ENCODE assay signal across 14 cellular contexts in the genomic region with DNA sequence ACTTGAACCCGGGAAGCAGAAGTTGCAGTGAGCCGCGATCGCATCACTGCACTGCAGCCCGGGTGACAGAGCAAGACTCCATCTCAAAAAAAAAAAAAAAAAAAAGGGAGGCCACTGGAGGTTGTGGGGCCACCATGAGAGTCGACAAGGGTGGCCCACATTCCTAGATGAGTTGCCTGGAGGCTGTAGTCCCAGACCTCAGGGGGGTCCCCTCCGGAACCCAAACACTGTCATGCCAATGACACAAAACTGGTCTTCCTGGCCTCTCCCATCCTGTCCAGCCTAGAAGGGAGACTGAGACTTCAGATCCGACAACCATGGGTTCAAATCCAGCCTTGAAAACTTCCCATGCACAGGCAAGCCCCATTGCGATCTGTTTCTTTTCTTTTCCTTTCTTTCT. TPM values are rescaled to one million over a fixed set of nuclear protein-coding genes. Genes with fewer than 3 reads are reported as not detected.
DNase-seq lines count a peak whose midpoint lies in the region; ATAC-seq and TF ChIP-seq lines count a peak whose summit lies in the region.
"Had no signal": no experiment of that assay in that cellular context is flagged by ENCODE, and none has a peak within 500 bp of the region (broad histone marks: within the 10 kb centered on the region; RNA-seq: fewer than 3 reads in every experiment).

No MANE protein-coding gene starts in this region.

- no peak for TF ChIP-seq CTCF in left ventricle myocardium inferior (IDR thresholded peaks at IDR 0.05; ENCODE audit: borderline replicate concordance)

- peaks cover 74% of the 10 kb centered on the region for H3K4me1 ChIP-seq in left ventricle myocardium inferior
- peaks cover 79% of the 10 kb centered on the region for H3K4me1 ChIP-seq in SJSA1 (replicated peaks)
- H3K4me1 ChIP-seq in trophoblast cell (ENCODE audit: control insufficient read depth in 1 of 2, insufficient read depth in 2 of 2, low read length in 2 of 2) = peaks cover 35 to 37% of the 10 kb centered on the region in 2 experiments

- no peak overlapping the region for H4K91ac ChIP-seq in trophoblast cell (ENCODE audit: low read depth, low read length)

- H3K18ac ChIP-seq in trophoblast cell (ENCODE audit: low read length) = no peak overlapping the region

- no peak overlapping the region for H2BK5ac ChIP-seq in trophoblast cell (ENCODE audit: low read depth, low read length, poor library complexity)

- no peak overlapping the region for H3K14ac ChIP-seq in trophoblast cell (ENCODE audit: low read length)

- no peak overlapping the region for H3K4me3 ChIP-seq in left ventricle myocardium inferior
- no peak overlapping the region for H3K4me3 ChIP-seq in SJSA1
- H3K4me3 ChIP-seq in trophoblast cell (ENCODE audit: low read depth, low read length) = no peak overlapping the region
- H3K4me3 ChIP-seq: K562, SJCRH30 had no signal

- no peak overlapping the region for H2AFZ ChIP-seq in trophoblast cell (ENCODE audit: insufficient read depth, low read length, poor library complexity)

- no peak overlapping the region for H3K4ac ChIP-seq in trophoblast cell (ENCODE audit: low read depth, low read length)

- DNase-seq in left ventricle myocardium inferior (no peak), cardiac septum (ENCODE audit: low spot score) (no peak), SJSA1 (ENCODE audit: low read depth in 1 of 2, low spot score in 2 of 2) (peak; percentile 95 to 96), trophoblast cell (no peak), cerebellar nuclear complex (lab: John Stamatoyannopoulos, UW) (no peak), SIG-M5 treated with dmso at 0.1 percent for 504 hours (lab: John Stamatoyannopoulos, UW; ENCODE audit: unreplicated experiment) (no peak)
- DNase-seq: HCEC 1CT, NCI-H1092, NCI-H82, SJCRH30 had no signal

- H4K12ac ChIP-seq in trophoblast cell (ENCODE audit: low read depth, low read length) = no peak overlapping the region

- no peak overlapping the region for H3K23ac ChIP-seq in trophoblast cell (ENCODE audit: low read length)

- H3K4me2 ChIP-seq in trophoblast cell (ENCODE audit: low read length) = no peak overlapping the region

- H3K36me3 ChIP-seq in left ventricle myocardium inferior = no peaks in the 10 kb centered on the region
- peaks cover 34% of the 10 kb centered on the region for H3K36me3 ChIP-seq in SJSA1
- H3K36me3 ChIP-seq in trophoblast cell (ENCODE audit: control insufficient read depth in 1 of 2, insufficient read depth in 2 of 2, low read length in 2 of 2) = peaks cover 2 to 10% of the 10 kb centered on the region in 2 experiments

- H3K79me2 ChIP-seq in trophoblast cell (ENCODE audit: control insufficient read depth, insufficient read depth, low read length, poor library complexity) = peaks cover 2% of the 10 kb centered on the region

- H3K9ac ChIP-seq in trophoblast cell (ENCODE audit: low read length) = no peak overlapping the region

- WGBS in trophoblast cell (ENCODE audit: extremely low coverage, insufficient coverage, insufficient read length) = no CpG with 5 or more reads among the region's 9 CpGs

- peak overlapping the region; percentile 56 for H2BK12ac ChIP-seq in trophoblast cell (ENCODE audit: low read length)

- ATAC-seq in GM21737 (IDR thresholded peaks at IDR 0.05; ENCODE audit: unreplicated experiment) (no peak), HG03139 (IDR thresholded peaks at IDR 0.05; ENCODE audit: unreplicated experiment) (no peak)
- ATAC-seq: K562 had no signal

- H2AK5ac ChIP-seq in trophoblast cell (ENCODE audit: low read length) = no peak overlapping the region

- no peak overlapping the region for H2BK120ac ChIP-seq in trophoblast cell (ENCODE audit: insufficient read depth, low read length, poor library complexity)

- no peak overlapping the region for H4K8ac ChIP-seq in trophoblast cell (ENCODE audit: low read depth, low read length)

- peaks cover 26% of the 10 kb centered on the region for H3K79me1 ChIP-seq in trophoblast cell (ENCODE audit: low read length)

- intact Hi-C loops in left ventricle myocardium inferior (cut with micrococcal nuclease) = no loop called here
- intact Hi-C loops in cardiac septum (cut with DNase I) = loop anchor here (5.0 kb wide), 1 partner anchor 49 kb away; no protein-coding TSS in a partner anchor

- H3K27me3 ChIP-seq in left ventricle myocardium inferior (ENCODE audit: low read depth) = no peaks in the 10 kb centered on the region
- H3K27me3 ChIP-seq in SJSA1 (replicated peaks) = no peaks in the 10 kb centered on the region
- H3K27me3 ChIP-seq in trophoblast cell (ENCODE audit: insufficient read depth, low read length) = no peaks in the 10 kb centered on the region
- H3K27me3 ChIP-seq: SJCRH30 had no signal

- peak overlapping the region; percentile 100 for H3K27ac ChIP-seq in left ventricle myocardium inferior (replicated peaks)
- peak overlapping the region; percentile 100 for H3K27ac ChIP-seq in SJSA1
- H3K27ac ChIP-seq in trophoblast cell (ENCODE audit: low read depth, low read length) = no peak overlapping the region
- H3K27ac ChIP-seq: HL-60, SJCRH30 had no signal

- H3K9me3 ChIP-seq in left ventricle myocardium inferior (replicated peaks) (peaks cover 4% of the 10 kb centered on the region), SJSA1 (replicated peaks) (peaks cover 3% of the 10 kb centered on the region; the same call in 1 of the 2 replicates), trophoblast cell (ENCODE audit: insufficient read depth, low read depth, low read length) (no peaks in the 10 kb centered on the region)
- H3K9me3 ChIP-seq: SJCRH30 had no signal

RNA-seq across cellular contexts. Expression of a gene that starts 14.7 kb away (rescaled TPM):
- 3.9 TPM for total RNA-seq in left ventricle myocardium inferior
- 3.8 TPM for total RNA-seq in cardiac septum
- 120 and 143 TPM in 2 replicates for total RNA-seq in SJSA1 (2014; rRNA removed; shearing (Covaris generic))
- 9.0 and 11.0 TPM in 2 replicates for polyA plus RNA-seq in trophoblast cell (2013)

RNA-seq across cellular contexts. Expression of a gene that starts 51.6 kb away (rescaled TPM):
- total RNA-seq in left ventricle myocardium inferior (8.2 TPM), cardiac septum (22.1 TPM)
- 90.0 and 115 TPM in 2 replicates for total RNA-seq in SJSA1 (2014; rRNA removed; shearing (Covaris generic))
- polyA plus RNA-seq in trophoblast cell (2013) = 105 and 112 TPM in 2 replicates

RNA-seq across cellular contexts. Expression of a gene that starts 56.4 kb away (rescaled TPM):
- total RNA-seq in left ventricle myocardium inferior (326 TPM), cardiac septum (499 TPM)
- 278 and 472 TPM in 2 replicates for total RNA-seq in SJSA1 (2014; rRNA removed; shearing (Covaris generic))
- polyA plus RNA-seq in trophoblast cell (2013) = 35.1 and 36.6 TPM in 2 replicates

Comparison
In these comparisons a context has a peak if more than half of its experiments do, and no peak if none do; other contexts are left out.
1. DNase-seq: peak in SJSA1 (2 of 2); none in left ventricle myocardium inferior (single experiment), cardiac septum (single experiment), trophoblast cell (0 of 2), cerebellar nuclear complex (0 of 2) and SIG-M5 treated with dmso at 0.1 percent for 504 hours (single experiment).
2. RNA of a gene that starts 14.7 kb away (total RNA-seq): 120 to 143 TPM in SJSA1; 3.9 TPM in left ventricle myocardium inferior (single experiment) and 3.8 TPM in cardiac septum (single experiment); every median in the first group is over 10 times any median in the second.